Comparison of ENCODE assay signal across 9 cellular contexts in genomic region chr12:27246141-27246540, GRCh38. TPM values are rescaled to one million over a fixed set of nuclear protein-coding genes. Genes with fewer than 3 reads are reported as not detected.
DNase-seq lines count a peak whose midpoint lies in the region; ATAC-seq and TF ChIP-seq lines count a peak whose summit lies in the region.
"Had no signal": no experiment of that assay in that cellular context is flagged by ENCODE, and none has a peak within 500 bp of the region (broad histone marks: within the 10 kb centered on the region; RNA-seq: fewer than 3 reads in every experiment).

No MANE protein-coding gene starts in this region.

- H3K36me3 ChIP-seq in OCI-LY1 (ENCODE audit: insufficient read depth, low read length) (no peaks in the 10 kb centered on the region), esophagus muscularis mucosa (no peaks in the 10 kb centered on the region)

- peaks cover 25% of the 10 kb centered on the region for H3K4me1 ChIP-seq in OCI-LY1 (ENCODE audit: insufficient read depth, low read length, severe bottlenecking)
- H3K4me1 ChIP-seq in esophagus muscularis mucosa: peaks cover 25 to 62% (median 55%) of the 10 kb centered on the region in 4 donors

- H3K4me3 ChIP-seq in GM12865 (ENCODE audit: low read depth, low read length): peak overlapping the region; percentile 66
- H3K4me3 ChIP-seq in OCI-LY1 (ENCODE audit: low read depth, low read length, poor library complexity, severe bottlenecking): peak overlapping the region; percentile 80
- peak overlapping the region; percentile 78 to 91 (median 80) for H3K4me3 ChIP-seq in esophagus muscularis mucosa
- H3K4me3 ChIP-seq in retinal pigment epithelial cell (ENCODE audit: low read length): peak overlapping the region; percentile 96

- intact Hi-C loops in esophagus muscularis mucosa (cut with DNase I): loop anchor here (5.0 to 10.0 kb wide), 2 partner anchors 101 to 229 kb away; no protein-coding TSS in a partner anchor

- no peak overlapping the region for H3K9ac ChIP-seq in OCI-LY1 (ENCODE audit: low read length)

- H3K4me2 ChIP-seq in OCI-LY1 (ENCODE audit: low read length): peak overlapping the region; percentile 87

- TF ChIP-seq POLR2A in esophagus muscularis mucosa (IDR thresholded peaks at IDR 0.05; ENCODE audit: low read depth): no peak

- H3F3A ChIP-seq in OCI-LY1 (ENCODE audit: insufficient read depth, low read length): no peaks in the 10 kb centered on the region

- ATAC-seq in HG02852 (IDR thresholded peaks at IDR 0.05; ENCODE audit: unreplicated experiment) (no peak), omental fat pad (ENCODE audit: low FRiP score) (no peak)

- H3K9me2 ChIP-seq in OCI-LY1 (ENCODE audit: low read depth, low read length): no peaks in the 10 kb centered on the region

- TF ChIP-seq EP300 in esophagus muscularis mucosa (IDR thresholded peaks at IDR 0.05): no peak

- TF ChIP-seq CTCF in GM12865 (IDR thresholded peaks at IDR 0.05; ENCODE audit: insufficient read depth, low read depth, low read length, missing control alignments) (no peak), OCI-LY1 (IDR thresholded peaks at IDR 0.05; ENCODE audit: low read length) (no peak), esophagus muscularis mucosa (IDR thresholded peaks at IDR 0.05) (no peak), retinal pigment epithelial cell (conservative IDR thresholded peaks at IDR 0.05; ENCODE audit: low read depth, low read length) (no peak), omental fat pad (IDR thresholded peaks at IDR 0.05) (no peak)

- peaks cover 14% of the 10 kb centered on the region for H3K79me2 ChIP-seq in OCI-LY1 (ENCODE audit: insufficient read depth, low read length)

- DNase-seq in GM12865 (ENCODE audit: low read depth): no peak
- no peak for DNase-seq in esophagus muscularis mucosa (ENCODE audit: extremely low spot score)
- no peak for DNase-seq in retinal pigment epithelial cell (ENCODE audit: low read depth)
- no peak for DNase-seq in omental fat pad (ENCODE audit: low spot score)
- no peak for DNase-seq in COLO829 (ENCODE audit: low spot score)
- DNase-seq: KG1; stimulated activated CD4-positive, alpha-beta T cell treated with anti-CD3 and anti-CD28 coated beads, Interleukin-1b, Interleukin-23, amount 100 ng/mL, for 48 hours had no signal

- no peak overlapping the region for H2AFZ ChIP-seq in OCI-LY1 (ENCODE audit: low read length)

- H3K27ac ChIP-seq in OCI-LY1 (ENCODE audit: low read depth, low read length, poor library complexity, severe bottlenecking) (no peak overlapping the region), esophagus muscularis mucosa (replicated peaks in 1 of 4) (peak overlapping the region; percentile 88 to 94 (median 94))

- H3K9me3 ChIP-seq in OCI-LY1 (ENCODE audit: low read length): no peaks in the 10 kb centered on the region
- no peaks in the 10 kb centered on the region for H3K9me3 ChIP-seq in esophagus muscularis mucosa

- no peaks in the 10 kb centered on the region for H3K27me3 ChIP-seq in OCI-LY1 (ENCODE audit: insufficient read depth, low read length)
- H3K27me3 ChIP-seq in esophagus muscularis mucosa: no peaks in the 10 kb centered on the region

- WGBS in esophagus muscularis mucosa: 47% methylated on average over 2 of the region's 2 CpGs

- no peaks in the 10 kb centered on the region for H4K20me1 ChIP-seq in OCI-LY1 (ENCODE audit: insufficient read depth, low read length)

RNA-seq across cellular contexts. Expression of gene STK38L, which starts 2.1 kb away (rescaled TPM):
- total RNA-seq in esophagus muscularis mucosa (100 to 1,000 TPM in 1 of 4 donors, 10 to 100 TPM in 3; 64.6 to 102 (median 82.4) TPM), omental fat pad (10 to 100 TPM; 28.1 to 66.4 (median 46.5) TPM)
